13 cellular contexts compared by ENCODE assay signal in the genomic region with DNA sequence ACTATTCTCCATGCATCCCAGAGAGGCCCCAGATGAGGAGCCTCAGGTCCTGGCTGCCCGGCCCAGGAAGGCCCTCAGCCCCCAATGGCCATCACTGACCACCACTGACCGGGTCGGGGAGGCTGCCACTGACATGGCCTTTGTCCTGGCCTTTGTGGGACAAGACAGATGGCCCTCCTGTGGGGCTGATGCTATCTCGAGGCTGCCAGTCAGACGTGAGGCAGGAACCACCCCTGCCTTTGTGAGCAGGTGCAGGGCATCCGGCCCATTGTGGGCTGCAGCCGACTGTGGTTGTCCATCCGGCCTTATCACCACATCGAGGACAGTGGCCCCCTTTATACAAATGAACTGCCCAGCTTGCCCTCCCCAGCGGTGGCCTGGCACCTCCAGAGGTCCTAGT. TPM values are rescaled to one million over a fixed set of nuclear protein-coding genes. Genes with fewer than 3 reads are reported as not detected.
A peak's percentile ranks its signal among the peaks of the same experiment; 100 is the strongest.
DNase-seq lines count a peak whose midpoint lies in the region; ATAC-seq and TF ChIP-seq lines count a peak whose summit lies in the region.
"Had no signal": no experiment of that assay in that cellular context is flagged by ENCODE, and none has a peak within 500 bp of the region (broad histone marks: within the 10 kb centered on the region; RNA-seq: fewer than 3 reads in every experiment).

No MANE protein-coding gene starts in this region.

- no peak for TF ChIP-seq RAD21 in SK-N-SH (IDR thresholded peaks at IDR 0.05; ENCODE audit: low read length)

- TF ChIP-seq EP300 in SK-N-SH (IDR thresholded peaks at IDR 0.05; ENCODE audit: borderline replicate concordance in 1 of 2, low read depth in 1 of 2, low read length in 1 of 2): no peak; a peak in 1 of 4 replicates

- no peak overlapping the region for H3K4me3 Mint-ChIP-seq in activated T-cell treated with anti-CD3 and anti-CD28 coated beads, Interleukin-2, amount 50 U/mL, for 72 hours
- H3K4me3 Mint-ChIP-seq: CD4-positive, alpha-beta T cell had no signal

- CTCF ChIA-PET in SK-N-SH (lab: Yijun Ruan, JAX): interaction anchor here (4.0 to 5.9 kb wide), 3 partner anchors 148 to 186 kb away, joined by 43 to 297 read pairs (median 64); no protein-coding TSS in a partner anchor

- no peak overlapping the region for H2AFZ ChIP-seq in SK-N-SH (ENCODE audit: low read depth)

- H3K4me1 ChIP-seq in SK-N-SH (ENCODE audit: control insufficient read depth in 1 of 2, insufficient read depth in 2 of 2, low read depth in 1 of 2, low read length in 1 of 2): peaks cover 0 to 26% of the 10 kb centered on the region in 2 experiments; a peak in 1 of 4 replicates

- H3K27me3 ChIP-seq in SK-N-SH (ENCODE audit: insufficient read depth): no peaks in the 10 kb centered on the region

- ATAC-seq in SK-N-SH treated with all-trans-retinoic acid at 6 μM for 48 hours (no peak), GM19023 (IDR thresholded peaks at IDR 0.05; ENCODE audit: unreplicated experiment) (no peak)
- no peak for ATAC-seq in activated T-cell treated with anti-CD3 and anti-CD28 coated beads, Interleukin-2, amount 50 U/mL, for 72 hours (replicated peaks in 1 of 2)
- ATAC-seq: HCT116 had no signal

- H3K9ac ChIP-seq in SK-N-SH: no peak overlapping the region

- H3K9me2 ChIP-seq in SK-N-SH: no peaks in the 10 kb centered on the region

- POLR2A ChIA-PET in SK-N-SH (lab: Yijun Ruan, JAX): no interaction called here

- H3K4me3 ChIP-seq in SK-N-SH (ENCODE audit: low read depth in 2 of 2, low read length in 1 of 2): no peak overlapping the region

- peak; percentile 66 for DNase-seq in SK-N-SH
- DNase-seq in G401 (ENCODE audit: low spot score): peak; percentile 46
- peak; percentile 94 for DNase-seq in myocyte (ENCODE audit: low read depth)
- no peak for DNase-seq in activated T-cell treated with anti-CD3 and anti-CD28 coated beads, Interleukin-2, amount 50 U/mL, for 72 hours
- no peak for DNase-seq in GM13976 (ENCODE audit: low spot score)
- DNase-seq: ACHN; CD4-positive, alpha-beta T cell; DMS79; KBM-7 had no signal

- no peak overlapping the region for H3K27ac Mint-ChIP-seq in activated T-cell treated with anti-CD3 and anti-CD28 coated beads, Interleukin-2, amount 50 U/mL, for 72 hours
- H3K27ac Mint-ChIP-seq: CD4-positive, alpha-beta T cell had no signal

- no peaks in the 10 kb centered on the region for H3K79me2 ChIP-seq in SK-N-SH (ENCODE audit: insufficient read depth)

- no peaks in the 10 kb centered on the region for H3K36me3 Mint-ChIP-seq in activated T-cell treated with anti-CD3 and anti-CD28 coated beads, Interleukin-2, amount 50 U/mL, for 72 hours (ENCODE audit: insufficient read depth in 2 of 2)

- no peak overlapping the region for H3K27ac ChIP-seq in SK-N-SH (ENCODE audit: low read depth in 2 of 2, low read length in 1 of 2)

- H3K9me3 Mint-ChIP-seq in activated T-cell treated with anti-CD3 and anti-CD28 coated beads, Interleukin-2, amount 50 U/mL, for 72 hours: no peaks in the 10 kb centered on the region
- H3K9me3 Mint-ChIP-seq: CD4-positive, alpha-beta T cell had no signal

- H3K36me3 ChIP-seq in SK-N-SH (replicated peaks in 1 of 2; ENCODE audit: control insufficient read depth in 1 of 2, insufficient read depth in 2 of 2, low read length in 1 of 2): no peaks in the 10 kb centered on the region

- 67% methylated on average over 1 of the region's 10 CpGs for WGBS in SK-N-SH (ENCODE audit: low lambda C conversion rate)

- no peaks in the 10 kb centered on the region for H3F3A ChIP-seq in SK-N-SH (replicated peaks; ENCODE audit: insufficient read depth)

- in situ Hi-C loops in G401 (cut with HindIII; ENCODE audit: low sequenced_read_pairs) (no loop called here), GM13976 (cut with MboI; ENCODE audit: low sequenced_read_pairs, unreplicated experiment) (no loop called here)

- TF ChIP-seq CTCF in SK-N-SH (IDR thresholded peaks at IDR 0.05) (no peak), GM13976 (IDR thresholded peaks at IDR 0.05; ENCODE audit: borderline replicate concordance, control extremely low read depth, extremely low read depth, insufficient read depth, missing control alignments) (no peak)

- H3K27me3 Mint-ChIP-seq in activated T-cell treated with anti-CD3 and anti-CD28 coated beads, Interleukin-2, amount 50 U/mL, for 72 hours (ENCODE audit: low read depth): peaks cover 13% of the 10 kb centered on the region

- H4K20me1 ChIP-seq in SK-N-SH (ENCODE audit: insufficient read depth): no peaks in the 10 kb centered on the region

- H3K4me1 Mint-ChIP-seq in activated T-cell treated with anti-CD3 and anti-CD28 coated beads, Interleukin-2, amount 50 U/mL, for 72 hours (ENCODE audit: low read depth): no peaks in the 10 kb centered on the region

- H3K4me2 ChIP-seq in SK-N-SH: no peak overlapping the region

- no peaks in the 10 kb centered on the region for H3K9me3 ChIP-seq in SK-N-SH

TF ChIP-seq in SK-N-SH, 30 proteins besides CTCF, POLR2A, EP300 and RAD21:
- TF ChIP-seq RFX5 (IDR thresholded peaks at IDR 0.05; ENCODE audit: low read length) (no peak), GATA2 (CRISPR knock-in tag; IDR thresholded peaks at IDR 0.05) (peak; percentile 78)
- TF ChIP-seq, protein P1, sequence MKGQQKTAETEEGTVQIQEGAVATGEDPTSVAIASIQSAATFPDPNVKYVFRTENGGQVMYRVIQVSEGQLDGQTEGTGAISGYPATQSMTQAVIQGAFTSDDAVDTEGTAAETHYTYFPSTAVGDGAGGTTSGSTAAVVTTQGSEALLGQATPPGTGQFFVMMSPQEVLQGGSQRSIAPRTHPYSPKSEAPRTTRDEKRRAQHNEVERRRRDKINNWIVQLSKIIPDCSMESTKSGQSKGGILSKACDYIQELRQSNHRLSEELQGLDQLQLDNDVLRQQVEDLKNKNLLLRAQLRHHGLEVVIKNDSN (IDR thresholded peaks at IDR 0.05; ENCODE audit: borderline replicate concordance, low read depth): no peak

TF ChIP-seq in SK-N-SH treated with all-trans-retinoic acid at 6 μM for 48 hours, 23 proteins besides CTCF, POLR2A, EP300 and RAD21:
- TF ChIP-seq TOX (CRISPR knock-in tag; IDR thresholded peaks at IDR 0.05; ENCODE audit: borderline replicate concordance): no peak
- TF ChIP-seq, protein P2, sequence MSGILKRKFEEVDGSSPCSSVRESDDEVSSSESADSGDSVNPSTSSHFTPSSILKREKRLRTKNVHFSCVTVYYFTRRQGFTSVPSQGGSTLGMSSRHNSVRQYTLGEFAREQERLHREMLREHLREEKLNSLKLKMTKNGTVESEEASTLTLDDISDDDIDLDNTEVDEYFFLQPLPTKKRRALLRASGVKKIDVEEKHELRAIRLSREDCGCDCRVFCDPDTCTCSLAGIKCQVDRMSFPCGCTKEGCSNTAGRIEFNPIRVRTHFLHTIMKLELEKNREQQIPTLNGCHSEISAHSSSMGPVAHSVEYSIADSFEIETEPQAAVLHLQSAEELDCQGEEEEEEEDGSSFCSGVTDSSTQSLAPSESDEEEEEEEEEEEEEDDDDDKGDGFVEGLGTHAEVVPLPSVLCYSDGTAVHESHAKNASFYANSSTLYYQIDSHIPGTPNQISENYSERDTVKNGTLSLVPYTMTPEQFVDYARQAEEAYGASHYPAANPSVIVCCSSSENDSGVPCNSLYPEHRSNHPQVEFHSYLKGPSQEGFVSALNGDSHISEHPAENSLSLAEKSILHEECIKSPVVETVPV (CRISPR knock-in tag; IDR thresholded peaks at IDR 0.05): no peak
- no peak for TF ChIP-seq RARB (CRISPR knock-in tag; IDR thresholded peaks at IDR 0.05)
- TF ChIP-seq ZC3H10 (CRISPR knock-in tag; IDR thresholded peaks at IDR 0.05): no peak
- TF ChIP-seq, protein P3, sequence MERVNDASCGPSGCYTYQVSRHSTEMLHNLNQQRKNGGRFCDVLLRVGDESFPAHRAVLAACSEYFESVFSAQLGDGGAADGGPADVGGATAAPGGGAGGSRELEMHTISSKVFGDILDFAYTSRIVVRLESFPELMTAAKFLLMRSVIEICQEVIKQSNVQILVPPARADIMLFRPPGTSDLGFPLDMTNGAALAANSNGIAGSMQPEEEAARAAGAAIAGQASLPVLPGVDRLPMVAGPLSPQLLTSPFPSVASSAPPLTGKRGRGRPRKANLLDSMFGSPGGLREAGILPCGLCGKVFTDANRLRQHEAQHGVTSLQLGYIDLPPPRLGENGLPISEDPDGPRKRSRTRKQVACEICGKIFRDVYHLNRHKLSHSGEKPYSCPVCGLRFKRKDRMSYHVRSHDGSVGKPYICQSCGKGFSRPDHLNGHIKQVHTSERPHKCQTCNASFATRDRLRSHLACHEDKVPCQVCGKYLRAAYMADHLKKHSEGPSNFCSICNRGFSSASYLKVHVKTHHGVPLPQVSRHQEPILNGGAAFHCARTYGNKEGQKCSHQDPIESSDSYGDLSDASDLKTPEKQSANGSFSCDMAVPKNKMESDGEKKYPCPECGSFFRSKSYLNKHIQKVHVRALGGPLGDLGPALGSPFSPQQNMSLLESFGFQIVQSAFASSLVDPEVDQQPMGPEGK (CRISPR knock-in tag; IDR thresholded peaks at IDR 0.05; ENCODE audit: borderline replicate concordance): no peak
- no peak for TF ChIP-seq SNAI2 (CRISPR knock-in tag; IDR thresholded peaks at IDR 0.05)
- no peak for TF ChIP-seq ESRRG (CRISPR knock-in tag; IDR thresholded peaks at IDR 0.05)
- TF ChIP-seq ZNF8 (CRISPR knock-in tag; IDR thresholded peaks at IDR 0.05): no peak

RNA-seq across cellular contexts. Expression of a gene that starts 5.5 kb away (rescaled TPM):
- 0.49 and 1.5 TPM in 2 replicates for polyA plus RNA-seq in SK-N-SH (2012; rRNA removed)
- polyA plus RNA-seq in SK-N-SH (2012; cell fraction: cytosol; rRNA removed): 0.49 and 0.85 TPM in 2 replicates
- polyA plus RNA-seq in SK-N-SH (2012; cell fraction: nucleus; rRNA removed): 7.2 and 43.4 TPM in 2 replicates
- 3.2 and 4.7 TPM in 2 replicates for total RNA-seq in G401 (2014; rRNA removed; shearing (Covaris generic))
- 51.2 and 67.7 TPM in 2 replicates for total RNA-seq in myocyte
- polyA plus RNA-seq in myocyte (2012): 32.1 TPM
- total RNA-seq in activated T-cell treated with anti-CD3 and anti-CD28 coated beads, Interleukin-2, amount 50 U/mL, for 72 hours: under 1 TPM in 1 of 2 donors, not detected in 1; 0.17 TPM

RNA-seq across cellular contexts. Expression of a gene that starts 14.5 kb away (rescaled TPM):
- 10.4 and 14.0 TPM in 2 replicates for polyA plus RNA-seq in SK-N-SH (2012; rRNA removed)
- 6.1 and 11.1 TPM in 2 replicates for polyA plus RNA-seq in SK-N-SH (2012; cell fraction: cytosol; rRNA removed)
- polyA plus RNA-seq in SK-N-SH (2012; cell fraction: nucleus; rRNA removed): 34.8 and 52.6 TPM in 2 replicates
- total RNA-seq in G401 (2014; rRNA removed; shearing (Covaris generic)): 8.3 and 21.4 TPM in 2 replicates
- total RNA-seq in myocyte: 123 and 130 TPM in 2 replicates
- polyA plus RNA-seq in myocyte (2012): 144 TPM
- total RNA-seq in activated T-cell treated with anti-CD3 and anti-CD28 coated beads, Interleukin-2, amount 50 U/mL, for 72 hours: 1 to 10 TPM; 1.8 to 1.9 TPM

RNA-seq across cellular contexts. Expression of a gene that starts 31.7 kb away (rescaled TPM):
- not detected in 2 replicates for polyA plus RNA-seq in SK-N-SH (2012; rRNA removed)
- polyA plus RNA-seq in SK-N-SH (2012; cell fraction: cytosol; rRNA removed): 0.07 TPM in 1 of 2 replicates, not detected in the other
- 0.29 and 0.41 TPM in 2 replicates for polyA plus RNA-seq in SK-N-SH (2012; cell fraction: nucleus; rRNA removed)
- 15.4 and 32.1 TPM in 2 replicates for total RNA-seq in G401 (2014; rRNA removed; shearing (Covaris generic))
- 42.6 and 43.5 TPM in 2 replicates for total RNA-seq in myocyte
- polyA plus RNA-seq in myocyte (2012): 49.6 TPM
- total RNA-seq in activated T-cell treated with anti-CD3 and anti-CD28 coated beads, Interleukin-2, amount 50 U/mL, for 72 hours: under 1 TPM in 1 of 2 donors, not detected in 1; 0.12 TPM
- total RNA-seq: CD4-positive, alpha-beta T cell; H4 had no signal

Comparison
In these comparisons a context has a peak if more than half of its experiments do, and no peak if none do; other contexts are left out.
1. DNase-seq: peak in SK-N-SH (single experiment), G401 (single experiment) and myocyte (single experiment); none in activated T-cell treated with anti-CD3 and anti-CD28 coated beads, Interleukin-2, amount 50 U/mL, for 72 hours (0 of 2) and GM13976 (single experiment).
2. RNA of a gene that starts 31.7 kb away (total RNA-seq): 42.6 to 43.5 TPM in myocyte and 15.4 to 32.1 TPM in G401; 0.12 TPM in activated T-cell treated with anti-CD3 and anti-CD28 coated beads, Interleukin-2, amount 50 U/mL, for 72 hours; every median in the first group is over 10 times any median in the second.